ENCODE assay signal across 8 cellular contexts in genomic region chr2:230067990-230068657, GRCh38. TPM values are rescaled to one million over a fixed set of nuclear protein-coding genes. Genes with fewer than 3 reads are reported as not detected.
DNase-seq lines count a peak whose midpoint lies in the region; ATAC-seq and TF ChIP-seq lines count a peak whose summit lies in the region.

No MANE protein-coding gene starts in this region.

- peak; percentile 50 for ATAC-seq in HG02885 (IDR thresholded peaks at IDR 0.05; ENCODE audit: poor library complexity, unreplicated experiment)

- DNase-seq in NCI-H1417 (lab: John Stamatoyannopoulos, UW) (peak; percentile 36 to 86 (median 78)), NCI-H1417 treated with DMSO at 0.1 percent for 48 hours (lab: John Stamatoyannopoulos, UW) (no peak), NOMO-1 treated with dmso at 0.1 percent for 144 hours (lab: John Stamatoyannopoulos, UW; ENCODE audit: unreplicated experiment) (peak; percentile 24), head of caudate nucleus (peak in 40 of 42 donors; percentile 16 to 81 (median 64)), uterus (peak; percentile 35 to 40)
- DNase-seq in activated naive CD4-positive, alpha-beta T cell treated with Interleukin-2 at 50 U/mL for 16 hours: peak; percentile 44

- TF ChIP-seq POLR2A in uterus (IDR thresholded peaks at IDR 0.05): no peak

- H3K4me1 ChIP-seq in neutrophil (ENCODE audit: control insufficient read depth in 1 of 2, insufficient read depth in 1 of 2, low read depth in 1 of 2, low read length in 1 of 2) (peaks cover 24 to 25% of the 10 kb centered on the region in 2 experiments), uterus (no peaks in the 10 kb centered on the region)

- peak overlapping the region; percentile 59 to 86 for H3K4me3 ChIP-seq in neutrophil (ENCODE audit: low read depth in 1 of 2, low read length in 1 of 2)
- peak overlapping the region; percentile 39 to 70 for H3K4me3 ChIP-seq in uterus

- H3K9me3 ChIP-seq in neutrophil: no peaks in the 10 kb centered on the region
- no peaks in the 10 kb centered on the region for H3K9me3 ChIP-seq in uterus

- H3K27me3 ChIP-seq in neutrophil: no peaks in the 10 kb centered on the region
- no peaks in the 10 kb centered on the region for H3K27me3 ChIP-seq in uterus

- H3K36me3 ChIP-seq in neutrophil (peaks cover 7% of the 10 kb centered on the region), uterus (no peaks in the 10 kb centered on the region)

- H3K27ac ChIP-seq in neutrophil (peak overlapping the region; percentile 64), uterus (peak overlapping the region; percentile 76 to 84)

- TF ChIP-seq CTCF in neutrophil (IDR thresholded peaks at IDR 0.05) (no peak), uterus (IDR thresholded peaks at IDR 0.05) (peak in 3 of 4 experiments; percentile 14 to 18 (median 15))

- intact Hi-C loops in head of caudate nucleus (cut with DNase I): no loop called here
- intact Hi-C loops in uterus (cut with DNase I; ENCODE audit: low total_unique reads): no loop called here

RNA-seq across cellular contexts. Expression of gene SLC16A14, which starts 0.6 kb away (rescaled TPM):
- total RNA-seq in uterus: 10 to 100 TPM in 2 of 4 donors, 1 to 10 TPM in 2; 3.2 to 28.6 (median 8.2) TPM
